ENCODE assay signal across 14 cellular contexts in the genomic region with DNA sequence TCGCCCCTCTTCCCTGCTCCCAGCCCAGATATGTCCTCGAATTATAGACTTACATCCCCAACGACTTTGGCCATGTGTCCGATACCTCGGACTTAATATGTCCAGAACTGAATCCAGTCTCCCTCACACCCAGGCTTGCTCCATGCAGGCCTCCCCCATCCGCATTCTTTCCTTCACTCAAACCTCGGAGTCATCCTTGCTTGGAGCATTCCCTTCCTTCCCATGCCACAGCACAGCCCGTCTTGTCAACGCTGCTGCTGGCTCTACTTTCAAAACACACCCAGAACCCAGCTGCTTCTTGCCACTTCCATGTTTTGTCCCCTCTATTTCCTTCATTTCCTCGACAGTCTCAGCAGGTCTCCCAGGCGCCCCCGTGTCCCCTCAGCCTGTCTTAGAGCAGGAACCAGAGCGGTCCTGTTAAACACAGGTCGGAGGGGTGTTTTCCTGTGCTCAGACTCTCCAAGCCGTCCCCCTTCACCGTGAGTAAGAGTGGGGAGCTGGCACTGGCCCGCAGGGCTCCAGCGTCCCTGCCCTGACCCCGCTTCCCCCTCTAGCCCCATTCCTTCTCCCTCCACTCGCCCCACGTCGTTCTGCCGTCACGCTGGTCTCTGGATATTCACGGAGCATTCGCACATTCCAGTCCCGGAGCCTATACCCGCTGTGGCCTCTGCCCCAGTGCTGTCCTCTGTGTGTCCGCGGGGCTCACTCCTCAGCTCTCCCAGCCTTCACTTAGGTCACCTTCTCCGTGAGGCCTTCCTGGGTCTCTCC. TPM values are rescaled to one million over a fixed set of nuclear protein-coding genes. Genes with fewer than 3 reads are reported as not detected.
DNase-seq lines count a peak whose midpoint lies in the region; ATAC-seq and TF ChIP-seq lines count a peak whose summit lies in the region.
"Had no signal": no experiment of that assay in that cellular context is flagged by ENCODE, and none has a peak within 500 bp of the region (broad histone marks: within the 10 kb centered on the region; RNA-seq: fewer than 3 reads in every experiment).

No MANE protein-coding gene starts in this region.

- H3K4me1 ChIP-seq in gastroesophageal sphincter = peaks cover 0 to 8% (median 0%) of the 10 kb centered on the region in 3 donors

- no peak overlapping the region for H3K27ac Mint-ChIP-seq in stimulated activated naive CD8-positive, alpha-beta T cell treated with anti-CD3 and anti-CD28 coated beads, Interleukin-15, amount 100 ng/mL, for 72 hours
- peak overlapping the region in 8 of 10 donors; percentile 9 to 73 (median 38) for H3K27ac Mint-ChIP-seq in naive thymus-derived CD8-positive, alpha-beta T cell
- H3K27ac Mint-ChIP-seq: activated T-helper 17 cell treated with anti-CD3 and anti-CD28 coated beads, Interleukin-2, amount 50 U/mL, for 72 hours had no signal

- peaks cover 33% of the 10 kb centered on the region for H3K4me1 Mint-ChIP-seq in stimulated activated naive CD8-positive, alpha-beta T cell treated with anti-CD3 and anti-CD28 coated beads, Interleukin-15, amount 100 ng/mL, for 72 hours
- H3K4me1 Mint-ChIP-seq in naive thymus-derived CD8-positive, alpha-beta T cell = peaks cover 26 to 44% (median 34%) of the 10 kb centered on the region in 4 donors

- TF ChIP-seq CTCF in gastroesophageal sphincter (IDR thresholded peaks at IDR 0.05) = no peak

- peak overlapping the region in 1 of 2 donors; percentile 1 for H3K4me3 ChIP-seq in gastroesophageal sphincter
- H3K4me3 ChIP-seq: ovary had no signal

- no peak overlapping the region for H3K27ac ChIP-seq in gastroesophageal sphincter
- H3K27ac ChIP-seq: ovary had no signal

- POLR2A ChIA-PET in naive thymus-derived CD8-positive, alpha-beta T cell (lab: Charles Lee) = no interaction called here

- peaks cover 0 to 3% (median 0%) of the 10 kb centered on the region in 3 donors for H3K36me3 Mint-ChIP-seq in naive thymus-derived CD8-positive, alpha-beta T cell

- ATAC-seq in stimulated activated naive CD8-positive, alpha-beta T cell treated with anti-CD3 and anti-CD28 coated beads, Interleukin-15, amount 100 ng/mL, for 72 hours = peak; percentile 54
- no peak for ATAC-seq in stimulated activated naive CD8-positive, alpha-beta T cell treated with anti-CD3 and anti-CD28 coated beads, Interleukin-15, Interleukin-2, amounts not matched to agents 100 U/mL and 50 U/mL, for 24 hours
- ATAC-seq in gastroesophageal sphincter (peak; percentile 38), GM18868 (IDR thresholded peaks at IDR 0.05; ENCODE audit: unreplicated experiment) (no peak)
- no peak for ATAC-seq in naive thymus-derived CD8-positive, alpha-beta T cell
- ATAC-seq: activated T-helper 17 cell treated with anti-CD3 and anti-CD28 coated beads, Interleukin-2, amount 50 U/mL, for 72 hours had no signal

- no peaks in the 10 kb centered on the region for H3K27me3 ChIP-seq in gastroesophageal sphincter
- H3K27me3 ChIP-seq: ovary had no signal

- no peak for TF ChIP-seq EP300 in gastroesophageal sphincter (IDR thresholded peaks at IDR 0.05)

- no peak for TF ChIP-seq POLR2A in gastroesophageal sphincter (IDR thresholded peaks at IDR 0.05)

- no peaks in the 10 kb centered on the region for H3K9me3 Mint-ChIP-seq in stimulated activated naive CD8-positive, alpha-beta T cell treated with anti-CD3 and anti-CD28 coated beads, Interleukin-15, amount 100 ng/mL, for 72 hours
- H3K9me3 Mint-ChIP-seq in naive thymus-derived CD8-positive, alpha-beta T cell = no peaks in the 10 kb centered on the region
- H3K9me3 Mint-ChIP-seq: activated T-helper 17 cell treated with anti-CD3 and anti-CD28 coated beads, Interleukin-2, amount 50 U/mL, for 72 hours had no signal

- no peaks in the 10 kb centered on the region for H3K9me3 ChIP-seq in gastroesophageal sphincter
- H3K9me3 ChIP-seq: ovary had no signal

- in situ Hi-C loops in KBM-7 (cut with MboI; ENCODE audit: low pct_unique_long_range_greater_than_20kb, low sequenced_read_pairs) = loop anchor here (10.0 kb wide), 1 partner anchor 547 kb away; no protein-coding TSS in a partner anchor

- H3K36me3 ChIP-seq in gastroesophageal sphincter = no peaks in the 10 kb centered on the region
- H3K36me3 ChIP-seq: ovary had no signal

- H3K27me3 Mint-ChIP-seq in stimulated activated naive CD8-positive, alpha-beta T cell treated with anti-CD3 and anti-CD28 coated beads, Interleukin-15, amount 100 ng/mL, for 72 hours = peaks cover 39% of the 10 kb centered on the region
- H3K27me3 Mint-ChIP-seq in naive thymus-derived CD8-positive, alpha-beta T cell = peaks cover 13 to 42% (median 28%) of the 10 kb centered on the region in 5 donors

- no peak for DNase-seq in stimulated activated naive CD8-positive, alpha-beta T cell treated with anti-CD3 and anti-CD28 coated beads, Interleukin-15, amount 100 ng/mL, for 72 hours
- no peak for DNase-seq in stimulated activated naive CD8-positive, alpha-beta T cell treated with anti-CD3 and anti-CD28 coated beads, Interleukin-15, Interleukin-2, amounts not matched to agents 100 U/mL and 50 U/mL, for 24 hours
- no peak for DNase-seq in naive thymus-derived CD8-positive, alpha-beta T cell
- no peak for DNase-seq in SKM-1 treated with dmso at 0.1 percent for 144 hours (lab: John Stamatoyannopoulos, UW; ENCODE audit: unreplicated experiment)
- no peak for DNase-seq in UCSD-AML1 (lab: John Stamatoyannopoulos, UW; ENCODE audit: unreplicated experiment)
- no peak for DNase-seq in KBM-7
- DNase-seq: activated CD8-positive, alpha-beta memory T cell treated with anti-CD3 and anti-CD28 coated beads for 24 hours; aorta; NCI-H2171 treated with DMSO at 0.1 percent for 48 hours; NCI-H774; ovary had no signal

- H3K4me3 Mint-ChIP-seq in stimulated activated naive CD8-positive, alpha-beta T cell treated with anti-CD3 and anti-CD28 coated beads, Interleukin-15, amount 100 ng/mL, for 72 hours = peak overlapping the region in 1 of 2 donors; percentile 42
- H3K4me3 Mint-ChIP-seq in naive thymus-derived CD8-positive, alpha-beta T cell = peak overlapping the region; percentile 31 to 72 (median 62)
- H3K4me3 Mint-ChIP-seq: activated T-helper 17 cell treated with anti-CD3 and anti-CD28 coated beads, Interleukin-2, amount 50 U/mL, for 72 hours had no signal

- WGBS in gastroesophageal sphincter (ENCODE audit: low coverage in 1 of 2), 2 donors = 40 to 42% methylated on average over 15 to 24 of the region's 31 CpGs

RNA-seq across cellular contexts. Expression of a gene that starts 54.4 kb away (rescaled TPM):
- total RNA-seq in gastroesophageal sphincter = 100 to 1,000 TPM; 276 to 386 (median 317) TPM
- total RNA-seq in naive thymus-derived CD8-positive, alpha-beta T cell = 100 to 1,000 TPM; 119 to 121 TPM
- polyA plus RNA-seq in naive thymus-derived CD8-positive, alpha-beta T cell = 100 to 1,000 TPM; 187 to 214 (median 199) TPM

Comparison
In these comparisons a context has a peak if more than half of its experiments do, and no peak if none do; other contexts are left out.
1. ATAC-seq: peak in stimulated activated naive CD8-positive, alpha-beta T cell treated with anti-CD3 and anti-CD28 coated beads, Interleukin-15, amount 100 ng/mL, for 72 hours (single experiment) and gastroesophageal sphincter (single experiment); none in stimulated activated naive CD8-positive, alpha-beta T cell treated with anti-CD3 and anti-CD28 coated beads, Interleukin-15, Interleukin-2, amounts not matched to agents 100 U/mL and 50 U/mL, for 24 hours (single experiment), naive thymus-derived CD8-positive, alpha-beta T cell (0 of 2) and GM18868 (single experiment).
2. H3K27ac Mint-ChIP-seq: peak in naive thymus-derived CD8-positive, alpha-beta T cell (8 of 10); none in stimulated activated naive CD8-positive, alpha-beta T cell treated with anti-CD3 and anti-CD28 coated beads, Interleukin-15, amount 100 ng/mL, for 72 hours (0 of 2).